Comparison of ENCODE assay signal across 16 cellular contexts in genomic region chr3:51773529-51773928, GRCh38. TPM values are rescaled to one million over a fixed set of nuclear protein-coding genes. Genes with fewer than 3 reads are reported as not detected.
DNase-seq lines count a peak whose midpoint lies in the region; TF ChIP-seq lines count a peak whose summit lies in the region.
"Had no signal": no experiment of that assay in that cellular context is flagged by ENCODE, and none has a peak within 500 bp of the region (broad histone marks: within the 10 kb centered on the region; RNA-seq: fewer than 3 reads in every experiment).

No MANE protein-coding gene starts in this region.

- WGBS in spleen, 5 donors = 39 to 58% (median 51%) methylated on average over 4 of the region's 4 CpGs

- intact Hi-C loops in spleen (cut with DNase I; ENCODE audit: low total_unique reads) = no loop called here

- no peaks in the 10 kb centered on the region for H3K9me3 ChIP-seq in spleen
- H3K9me3 ChIP-seq: Peyer's patch had no signal

- no peak overlapping the region for H3K27ac ChIP-seq in spleen
- H3K27ac ChIP-seq: Peyer's patch had no signal

- H3K4me3 ChIP-seq in choroid plexus epithelial cell (ENCODE audit: low read depth, low read length) (no peak overlapping the region), spleen (no peak overlapping the region)
- H3K4me3 ChIP-seq: Peyer's patch had no signal

- peaks cover 0 to 26% (median 0%) of the 10 kb centered on the region in 7 donors for H3K27me3 ChIP-seq in spleen (replicated peaks in 1 of 7)
- H3K27me3 ChIP-seq: Peyer's patch had no signal

- H3K36me3 ChIP-seq in spleen = no peaks in the 10 kb centered on the region
- H3K36me3 ChIP-seq: Peyer's patch had no signal

- no peak for TF ChIP-seq POLR2A in spleen (IDR thresholded peaks at IDR 0.05)

- no peaks in the 10 kb centered on the region for H3K4me1 ChIP-seq in spleen
- H3K4me1 ChIP-seq: Peyer's patch had no signal

- TF ChIP-seq CTCF in choroid plexus epithelial cell (conservative IDR thresholded peaks at IDR 0.05; ENCODE audit: low read depth, low read length) (no peak), spleen (IDR thresholded peaks at IDR 0.05 in 8 of 11, conservative IDR thresholded peaks at IDR 0.05 in 3 of 11) (no peak)

- DNase-seq in NCI-H748 (lab: John Stamatoyannopoulos, UW; ENCODE audit: unreplicated experiment) (peak; percentile 36), NCI-H748 treated with DMSO at 0.1 percent for 48 hours (lab: John Stamatoyannopoulos, UW) (no peak), NCI-H510A (lab: John Stamatoyannopoulos, UW) (peak; percentile 1), choroid plexus epithelial cell (ENCODE audit: low read depth) (peak; percentile 7), GM19238 (ENCODE audit: insufficient read length, low spot score) (no peak), spleen (no peak), 8988T (no peak)
- DNase-seq: ACHN; CD4-positive, CD25-positive, alpha-beta regulatory T cell; GF-D8; Karpas-422; NCI-H1436; NCI-H526; Peyer's patch; SHP77; T-helper 17 cell had no signal

RNA-seq across cellular contexts. Expression of gene IQCF6, which starts 5.5 kb away (rescaled TPM):
- not detected for total RNA-seq in spleen
- polyA plus RNA-seq in spleen = not detected
- total RNA-seq: CD4-positive, CD25-positive, alpha-beta regulatory T cell; Peyer's patch; T-helper 17 cell had no signal
- polyA plus RNA-seq: CD4-positive, CD25-positive, alpha-beta regulatory T cell had no signal

Comparison
In these comparisons a context has a peak if more than half of its experiments do, and no peak if none do; other contexts are left out.
1. DNase-seq: peak in NCI-H748 (single experiment), NCI-H510A (single experiment) and choroid plexus epithelial cell (single experiment); none in NCI-H748 treated with DMSO at 0.1 percent for 48 hours (single experiment), GM19238 (single experiment), spleen (single experiment) and 8988T (single experiment).